19 cellular contexts compared by ENCODE assay signal in genomic region chr5:1526151-1526631, GRCh38. TPM values are rescaled to one million over a fixed set of nuclear protein-coding genes. Genes with fewer than 3 reads are reported as not detected.
A peak's percentile ranks its signal among the peaks of the same experiment; 100 is the strongest.
DNase-seq lines count a peak whose midpoint lies in the region; ATAC-seq and TF ChIP-seq lines count a peak whose summit lies in the region.
"Had no signal": no experiment of that assay in that cellular context is flagged by ENCODE, and none has a peak within 500 bp of the region (broad histone marks: within the 10 kb centered on the region; RNA-seq: fewer than 3 reads in every experiment).

No MANE protein-coding gene starts in this region.

- H2BK120ac ChIP-seq in mesenchymal stem cell (ENCODE audit: low read depth, low read length), result no peak overlapping the region

- no peak overlapping the region for H3K9ac ChIP-seq in mesenchymal stem cell (ENCODE audit: low read length)
- H3K9ac ChIP-seq: BLaER1, KMS-11 had no signal

- H3K36me3 ChIP-seq in MG63, result peaks cover 17% of the 10 kb centered on the region
- no peaks in the 10 kb centered on the region for H3K36me3 ChIP-seq in right atrium auricular region
- peaks cover 0 to 2% of the 10 kb centered on the region in 2 experiments for H3K36me3 ChIP-seq in mesenchymal stem cell (ENCODE audit: control insufficient read depth in 1 of 2, insufficient read depth in 2 of 2, low read depth in 1 of 2, low read length in 2 of 2)
- H3K36me3 ChIP-seq: esophagus squamous epithelium had no signal

- H3K4me1 ChIP-seq in right atrium auricular region, result peaks cover 0 to 20% of the 10 kb centered on the region in 2 donors
- peaks cover 22% of the 10 kb centered on the region for H3K4me1 ChIP-seq in mesenchymal stem cell (ENCODE audit: control insufficient read depth, insufficient read depth, low read depth, low read length)

- peaks cover 2% of the 10 kb centered on the region for H3K79me1 ChIP-seq in mesenchymal stem cell (replicated peaks; ENCODE audit: low read length, poor library complexity, severe bottlenecking)

- no peak overlapping the region for H2BK15ac ChIP-seq in mesenchymal stem cell (ENCODE audit: low read depth, poor library complexity, severe bottlenecking)

- DNase-seq in D341Med (ENCODE audit: low spot score) (peak; percentile 4), MG63 (peak; percentile 1), right atrium auricular region (ENCODE audit: low spot score) (peak; percentile 54), sciatic nerve (ENCODE audit: low spot score) (peak; percentile 40), SHP77 treated with DMSO at 0.1 percent for 48 hours (lab: John Stamatoyannopoulos, UW) (no peak), mesenchymal stem cell (no peak)
- DNase-seq in stimulated activated naive CD4-positive, alpha-beta T cell treated with Interleukin-2 at 50 U/mL for 16 hours (lab: John Stamatoyannopoulos, UW), result no peak
- DNase-seq: activated CD8-positive, alpha-beta T cell treated with anti-CD3 and anti-CD28 coated beads, Interleukin-2, amount 10 ng/mL, durations not matched to agents 7 days and 5 days; DMS79; esophagus squamous epithelium; hypothalamus; mammary epithelial cell; NCI-H187; NCI-H748 treated with DMSO at 0.1 percent for 48 hours; RPMI8226; T-helper 9 cell had no signal

- no peak overlapping the region for H3K18ac ChIP-seq in mesenchymal stem cell (ENCODE audit: low read depth in 1 of 2, low read length in 2 of 2)

- H3K4me2 ChIP-seq in mesenchymal stem cell (ENCODE audit: low read length, poor library complexity, severe bottlenecking), result no peak overlapping the region
- H3K4me2 ChIP-seq: BLaER1, KMS-11 had no signal

- no peak overlapping the region for H3K4ac ChIP-seq in mesenchymal stem cell (ENCODE audit: low read depth in 1 of 2, low read length in 2 of 2)

- H4K8ac ChIP-seq in mesenchymal stem cell (ENCODE audit: low read length), result no peak overlapping the region

- H3K14ac ChIP-seq in mesenchymal stem cell (ENCODE audit: low read length in 2 of 2), result no peak overlapping the region

- no peak overlapping the region for H3K4me3 ChIP-seq in MG63
- H3K4me3 ChIP-seq in right atrium auricular region, result no peak overlapping the region
- no peak overlapping the region for H3K4me3 ChIP-seq in mesenchymal stem cell (ENCODE audit: insufficient read depth in 1 of 2, low read depth in 1 of 2, low read length in 2 of 2)
- H3K4me3 ChIP-seq: BLaER1, esophagus squamous epithelium had no signal

- H2AK5ac ChIP-seq in mesenchymal stem cell (ENCODE audit: low read length, severe bottlenecking), result no peak overlapping the region

- no peak overlapping the region for H3K27ac ChIP-seq in right atrium auricular region
- H3K27ac ChIP-seq in mesenchymal stem cell (ENCODE audit: low read length, poor library complexity, severe bottlenecking), result no peak overlapping the region
- H3K27ac ChIP-seq: BLaER1, esophagus squamous epithelium, KMS-11 had no signal

- H3K27me3 ChIP-seq in MG63 (no peaks in the 10 kb centered on the region), right atrium auricular region (no peaks in the 10 kb centered on the region), mesenchymal stem cell (ENCODE audit: control insufficient read depth in 1 of 2, insufficient read depth in 1 of 2, low read length in 2 of 2) (no peaks in the 10 kb centered on the region)
- H3K27me3 ChIP-seq: BLaER1, esophagus squamous epithelium had no signal

- no peak overlapping the region for H4K91ac ChIP-seq in mesenchymal stem cell (ENCODE audit: low read length)

- ATAC-seq in sciatic nerve (no peak), GM18909 (IDR thresholded peaks at IDR 0.05; ENCODE audit: poor library complexity, unreplicated experiment) (no peak)
- ATAC-seq: activated CD8-positive, alpha-beta T cell treated with anti-CD3 and anti-CD28 coated beads, Interleukin-2, amount 10 ng/mL, durations not matched to agents 7 days and 5 days had no signal

- H2AFZ ChIP-seq in mesenchymal stem cell (ENCODE audit: low read depth, low read length), result no peak overlapping the region

- H2BK5ac ChIP-seq in mesenchymal stem cell (ENCODE audit: low read depth, low read length, poor library complexity, severe bottlenecking), result no peak overlapping the region

- 96% methylated on average over 8 of the region's 8 CpGs for WGBS in mesenchymal stem cell

- H3K9me3 ChIP-seq in MG63, result 0 out of 2 replicates have a peak, but pooled peaks cover 4% of the 10 kb centered on the region
- no peaks in the 10 kb centered on the region for H3K9me3 ChIP-seq in right atrium auricular region
- no peaks in the 10 kb centered on the region for H3K9me3 ChIP-seq in mesenchymal stem cell (ENCODE audit: control insufficient read depth, low read length)
- H3K9me3 ChIP-seq: BLaER1, esophagus squamous epithelium had no signal

- H3K23ac ChIP-seq in mesenchymal stem cell (ENCODE audit: low read length in 2 of 2), result no peak overlapping the region

- intact Hi-C loops in sciatic nerve (cut with DNase I), result no loop called here

- TF ChIP-seq CTCF in right atrium auricular region (IDR thresholded peaks at IDR 0.05), result no peak

- H2BK12ac ChIP-seq in mesenchymal stem cell (ENCODE audit: low read length in 2 of 2), result no peak overlapping the region

RNA-seq across cellular contexts. Expression of gene LPCAT1, which starts 2.4 kb away (rescaled TPM):
- 130 and 166 TPM in 2 replicates for total RNA-seq in MG63 (2014; rRNA removed; shearing (Covaris generic); ENCODE audit: low replicate concordance)
- 10 to 100 TPM; 13.2 to 18.1 TPM for total RNA-seq in right atrium auricular region
- total RNA-seq in sciatic nerve, result 44.4 TPM
- 32.9 TPM for polyA plus RNA-seq in mesenchymal stem cell (2013, experiment 1 of 2)
- 33.5 TPM for polyA plus RNA-seq in mesenchymal stem cell (2013, experiment 2 of 2)

Comparison
In these comparisons a context has a peak if more than half of its experiments do, and no peak if none do; other contexts are left out.
1. DNase-seq: peak in D341Med (single experiment), MG63 (single experiment), right atrium auricular region (single experiment) and sciatic nerve (single experiment); none in stimulated activated naive CD4-positive, alpha-beta T cell treated with Interleukin-2 at 50 U/mL for 16 hours (single experiment), SHP77 treated with DMSO at 0.1 percent for 48 hours (single experiment) and mesenchymal stem cell (single experiment).